ENCODE assay signal across 1 cellular context in the genomic region with DNA sequence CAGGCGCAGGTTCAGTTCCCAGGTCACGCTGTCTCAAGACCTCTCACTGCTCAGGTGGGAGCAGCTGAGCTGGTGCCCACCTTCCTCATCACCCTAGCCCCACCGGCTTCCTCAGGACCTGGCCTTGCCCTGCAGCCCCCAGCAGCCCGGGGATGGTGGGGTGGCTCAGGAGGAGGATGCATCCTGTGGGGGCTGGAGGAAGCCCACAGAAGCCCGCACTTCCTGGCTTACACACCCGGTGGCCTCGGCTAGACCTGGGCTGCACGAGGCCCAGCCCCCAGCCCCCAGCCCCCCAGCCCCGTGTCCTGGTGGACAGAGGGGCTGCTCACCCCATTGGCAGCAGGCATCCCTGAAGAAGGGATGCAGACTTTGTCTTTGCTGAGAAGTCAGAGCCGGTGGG.
TF ChIP-seq lines count a peak whose summit lies in the region.

No MANE protein-coding gene starts in this region.

TF ChIP-seq in WTC11, 78 proteins besides CTCF, POLR2A, EP300 and RAD21:
- TF ChIP-seq, protein P1, sequence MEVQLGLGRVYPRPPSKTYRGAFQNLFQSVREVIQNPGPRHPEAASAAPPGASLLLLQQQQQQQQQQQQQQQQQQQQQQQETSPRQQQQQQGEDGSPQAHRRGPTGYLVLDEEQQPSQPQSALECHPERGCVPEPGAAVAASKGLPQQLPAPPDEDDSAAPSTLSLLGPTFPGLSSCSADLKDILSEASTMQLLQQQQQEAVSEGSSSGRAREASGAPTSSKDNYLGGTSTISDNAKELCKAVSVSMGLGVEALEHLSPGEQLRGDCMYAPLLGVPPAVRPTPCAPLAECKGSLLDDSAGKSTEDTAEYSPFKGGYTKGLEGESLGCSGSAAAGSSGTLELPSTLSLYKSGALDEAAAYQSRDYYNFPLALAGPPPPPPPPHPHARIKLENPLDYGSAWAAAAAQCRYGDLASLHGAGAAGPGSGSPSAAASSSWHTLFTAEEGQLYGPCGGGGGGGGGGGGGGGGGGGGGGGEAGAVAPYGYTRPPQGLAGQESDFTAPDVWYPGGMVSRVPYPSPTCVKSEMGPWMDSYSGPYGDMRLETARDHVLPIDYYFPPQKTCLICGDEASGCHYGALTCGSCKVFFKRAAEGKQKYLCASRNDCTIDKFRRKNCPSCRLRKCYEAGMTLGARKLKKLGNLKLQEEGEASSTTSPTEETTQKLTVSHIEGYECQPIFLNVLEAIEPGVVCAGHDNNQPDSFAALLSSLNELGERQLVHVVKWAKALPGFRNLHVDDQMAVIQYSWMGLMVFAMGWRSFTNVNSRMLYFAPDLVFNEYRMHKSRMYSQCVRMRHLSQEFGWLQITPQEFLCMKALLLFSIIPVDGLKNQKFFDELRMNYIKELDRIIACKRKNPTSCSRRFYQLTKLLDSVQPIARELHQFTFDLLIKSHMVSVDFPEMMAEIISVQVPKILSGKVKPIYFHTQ (CRISPR knock-in tag; IDR thresholded peaks at IDR 0.05) = no peak
- TF ChIP-seq SP1 (CRISPR knock-in tag; conservative IDR thresholded peaks at IDR 0.05) (no peak), IRF2 (CRISPR knock-in tag; IDR thresholded peaks at IDR 0.05; ENCODE audit: borderline replicate concordance, low read depth) (no peak)
